Comparison of ENCODE assay signal across 8 cellular contexts in genomic region chr9:125200216-125201047, GRCh38. TPM values are rescaled to one million over a fixed set of nuclear protein-coding genes. Genes with fewer than 3 reads are reported as not detected.
DNase-seq lines count a peak whose midpoint lies in the region; ATAC-seq and TF ChIP-seq lines count a peak whose summit lies in the region.

Gene RABEPK (plus strand): TSS chr9:125200542. CDS start chr9:125203014, 2,472 bp downstream.

- intact Hi-C loops in Calu3 (cut with micrococcal nuclease; ENCODE audit: unreplicated experiment): no loop called here

- H3K9me3 Mint-ChIP-seq in Calu3 (ENCODE audit: low read depth, unreplicated experiment): no peaks in the 10 kb centered on the region

- peak within 1 kb of the TSS; percentile 46; the same call in 1 of the 2 replicates for H3K27ac ChIP-seq in HUES6 (ENCODE audit: low read depth, low read length)
- peak within 1 kb of the TSS; percentile 17; the same call in 1 of the 2 replicates for H3K27ac ChIP-seq in OCI-LY3 (ENCODE audit: low read length)

- peak within 1 kb of the TSS; percentile 88 for H2AFZ ChIP-seq in OCI-LY3 (ENCODE audit: low read depth, low read length)

- H3K36me3 ChIP-seq in HUES6 (ENCODE audit: control insufficient read depth, insufficient read depth, low read length): peaks cover 12% of the 10 kb centered on the region
- peaks cover 11% of the 10 kb centered on the region for H3K36me3 ChIP-seq in OCI-LY3 (replicated peaks; ENCODE audit: low read depth, low read length)

- CTCF ChIA-PET in Calu3 (lab: Charles Lee): no interaction called here

- H3K4me3 Mint-ChIP-seq in Calu3 (ENCODE audit: low read depth, unreplicated experiment): peak within 1 kb of the TSS; percentile 76

- no peaks in the 10 kb centered on the region for H3K27me3 Mint-ChIP-seq in Calu3 (ENCODE audit: unreplicated experiment)

- peak; percentile 98 for ATAC-seq in GM21423 (IDR thresholded peaks at IDR 0.05; ENCODE audit: unreplicated experiment)

- H3K9ac ChIP-seq in HUES6 (ENCODE audit: low read length) (peak within 1 kb of the TSS; percentile 83), OCI-LY3 (ENCODE audit: low read length) (peak within 1 kb of the TSS; percentile 76)

- peak within 1 kb of the TSS; percentile 81 for H3K4me3 ChIP-seq in HUES6 (ENCODE audit: low read depth, low read length)
- peak within 1 kb of the TSS; percentile 85 for H3K4me3 ChIP-seq in OCI-LY3 (ENCODE audit: low read length)
- peak within 1 kb of the TSS; percentile 97 for H3K4me3 ChIP-seq in mononuclear cell (ENCODE audit: low read length)

- peak within 1 kb of the TSS; percentile 64 for H3K27ac Mint-ChIP-seq in Calu3 (ENCODE audit: unreplicated experiment)

- H4K20me1 ChIP-seq in OCI-LY3 (ENCODE audit: insufficient read depth, low read length): no peaks in the 10 kb centered on the region

- H3K4me2 ChIP-seq in OCI-LY3 (ENCODE audit: low read length): peak within 1 kb of the TSS; percentile 91

- H3K4me1 ChIP-seq in HUES6 (ENCODE audit: control insufficient read depth, insufficient read depth, low read length) (0 out of 2 replicates have a peak, but pooled peaks cover 6% of the 10 kb centered on the region), OCI-LY3 (ENCODE audit: low read length) (peaks cover 8% of the 10 kb centered on the region; the same call in 1 of the 2 replicates), mononuclear cell (ENCODE audit: insufficient read depth, low read length) (peaks cover 24% of the 10 kb centered on the region)

- TF ChIP-seq CTCF in Calu3 (IDR thresholded peaks at IDR 0.05; ENCODE audit: unreplicated experiment) (no peak), OCI-LY3 (IDR thresholded peaks at IDR 0.05; ENCODE audit: low read depth, low read length) (no peak)

- DNase-seq in Calu3 (peak; percentile 94), activated T-cell treated with anti-CD3 and anti-CD28 coated beads for 1 hour (ENCODE audit: low read depth) (peak; percentile 84), epidermal melanocyte (ENCODE audit: insufficient read length, low spot score) (peak; percentile 87)
- DNase-seq in stimulated activated CD8-positive, alpha-beta memory T cell treated with anti-CD3 and anti-CD28 coated beads, Interleukin-4, amount 100 ng/mL, for 1 hour (ENCODE audit: low read depth in 2 of 2, low spot score in 1 of 2): peak; percentile 64 to 74

- H3K79me2 ChIP-seq in OCI-LY3 (ENCODE audit: low read length): peaks cover 10% of the 10 kb centered on the region

- H3K36me3 Mint-ChIP-seq in Calu3 (ENCODE audit: insufficient read depth, unreplicated experiment): peaks cover 16% of the 10 kb centered on the region

- H3K27me3 ChIP-seq in HUES6 (ENCODE audit: control insufficient read depth, insufficient read depth, low read length) (no peaks in the 10 kb centered on the region), OCI-LY3 (ENCODE audit: low read depth, low read length) (peaks cover 3% of the 10 kb centered on the region; the same call in 1 of the 2 replicates), mononuclear cell (ENCODE audit: insufficient read depth, low read length) (no peaks in the 10 kb centered on the region)

- peaks cover 8% of the 10 kb centered on the region for H3K4me1 Mint-ChIP-seq in Calu3 (ENCODE audit: low read depth, unreplicated experiment)

- TSS peak; percentile 71 for BruUV-seq in Calu3 (replicated peaks; lab: Mats Ljungman, UMichigan)

- H3K9me3 ChIP-seq in HUES6 (ENCODE audit: control insufficient read depth, insufficient read depth, low read depth, low read length): no peaks in the 10 kb centered on the region
- H3K9me3 ChIP-seq in OCI-LY3 (ENCODE audit: insufficient read depth, low read length): no peaks in the 10 kb centered on the region
- no peaks in the 10 kb centered on the region for H3K9me3 ChIP-seq in mononuclear cell (ENCODE audit: low read depth, low read length)

RNA-seq across cellular contexts. Expression of gene RABEPK, which starts in this region (rescaled TPM):
- total RNA-seq in Calu3 (2022) (12.7 and 13.2 TPM in 2 replicates), mononuclear cell (3.6 TPM)

Comparison
In these comparisons a context has a peak if more than half of its experiments do, and no peak if none do; other contexts are left out.
1. Peak in every context shown above with its lines: DNase-seq, ATAC-seq, H3K4me3 ChIP-seq and H3K27ac ChIP-seq.